ENCODE assay signal across 8 cellular contexts in genomic region chr7:135210818-135211178, GRCh38. TPM values are rescaled to one million over a fixed set of nuclear protein-coding genes. Genes with fewer than 3 reads are reported as not detected.
DNase-seq lines count a peak whose midpoint lies in the region; ATAC-seq, FAIRE-seq and TF ChIP-seq lines count a peak whose summit lies in the region.

No MANE protein-coding gene starts in this region.

- peaks cover 13 to 46% (median 30%) of the 10 kb centered on the region in 4 donors for H3K4me1 Mint-ChIP-seq in CD4-positive, alpha-beta memory T cell
- peaks cover 17 to 35% of the 10 kb centered on the region in 2 donors for H3K4me1 Mint-ChIP-seq in natural killer cell

- H3K9me1 ChIP-seq in endothelial cell of umbilical vein (replicated peaks; ENCODE audit: control insufficient read depth, extremely low read depth, insufficient read depth, low read length): no peaks in the 10 kb centered on the region

- peak overlapping the region; percentile 88 for H3K9ac ChIP-seq in SK-N-MC (ENCODE audit: insufficient read length)
- H3K9ac ChIP-seq in endothelial cell of umbilical vein (replicated peaks; ENCODE audit: extremely low read depth, insufficient read depth, low read length): peak overlapping the region; percentile 89

- H3K4me1 ChIP-seq in CD4-positive, alpha-beta memory T cell (ENCODE audit: insufficient read depth, low read length): peaks cover 27% of the 10 kb centered on the region
- peaks cover 7% of the 10 kb centered on the region for H3K4me1 ChIP-seq in HEK293 (ENCODE audit: control insufficient read depth, insufficient read depth, low read length)
- H3K4me1 ChIP-seq in endothelial cell of umbilical vein (ENCODE audit: control insufficient read depth, extremely low read depth, insufficient read depth, low read length): peaks cover 8% of the 10 kb centered on the region

- H3K27ac Mint-ChIP-seq in CD4-positive, alpha-beta memory T cell: peak overlapping the region; percentile 92 to 99 (median 99)
- peak overlapping the region; percentile 91 to 95 for H3K27ac Mint-ChIP-seq in natural killer cell

- BruUV-seq in endothelial cell of umbilical vein (replicated peaks; lab: Mats Ljungman, UMichigan): no TSS peak

- DNase-seq in CD4-positive, alpha-beta memory T cell: no peak
- DNase-seq in SK-N-MC (ENCODE audit: low read depth, low spot score): no peak
- DNase-seq in endothelial cell of umbilical vein (ENCODE audit: low read depth, low spot score): peak; percentile 41
- DNase-seq in natural killer cell: no peak
- no peak for DNase-seq in NCI-H1930 (lab: John Stamatoyannopoulos, UW)
- no peak for DNase-seq in 8988T

- H4K20me1 ChIP-seq in endothelial cell of umbilical vein (replicated peaks; ENCODE audit: control insufficient read depth, extremely low read depth, insufficient read depth, low read length): no peaks in the 10 kb centered on the region

- peak overlapping the region; percentile 100 for H2AFZ ChIP-seq in endothelial cell of umbilical vein (ENCODE audit: low read depth, low read length)

- TF ChIP-seq CTCF in HEK293 (tag by site-specific recombination; IDR thresholded peaks at IDR 0.05) (no peak), endothelial cell of umbilical vein (IDR thresholded peaks at IDR 0.05; ENCODE audit: extremely low read depth in 1 of 2, insufficient read depth in 1 of 2, low read depth in 1 of 2, low read length in 2 of 2) (no peak), natural killer cell (IDR thresholded peaks at IDR 0.05) (no peak)

- H3K9me3 ChIP-seq in CD4-positive, alpha-beta memory T cell (ENCODE audit: control insufficient read depth in 1 of 2, low read length in 2 of 2): no peaks in the 10 kb centered on the region
- H3K9me3 ChIP-seq in HEK293 (ENCODE audit: control insufficient read depth, insufficient read depth, low read depth, low read length) (no peaks in the 10 kb centered on the region), SK-N-MC (ENCODE audit: low read depth, low read length) (no peaks in the 10 kb centered on the region), endothelial cell of umbilical vein (replicated peaks; ENCODE audit: control insufficient read depth, insufficient read depth, low read length) (no peaks in the 10 kb centered on the region)

- H3K36me3 ChIP-seq in CD4-positive, alpha-beta memory T cell (ENCODE audit: insufficient read depth, low read length): no peaks in the 10 kb centered on the region
- H3K36me3 ChIP-seq in HEK293 (ENCODE audit: control insufficient read depth in 2 of 2, insufficient read depth in 1 of 2, low read length in 2 of 2): peaks cover 0 to 14% of the 10 kb centered on the region in 2 experiments; a peak in 1 of 3 replicates
- H3K36me3 ChIP-seq in SK-N-MC (ENCODE audit: insufficient read depth, low read length): no peaks in the 10 kb centered on the region
- no peaks in the 10 kb centered on the region for H3K36me3 ChIP-seq in endothelial cell of umbilical vein (ENCODE audit: control insufficient read depth in 2 of 2, extremely low read depth in 1 of 2, insufficient read depth in 2 of 2, low read length in 2 of 2)

- intact Hi-C loops in CD4-positive, alpha-beta memory T cell (cut with micrococcal nuclease): loop anchor here (1.0 to 2.0 kb wide), 11 partner anchors 40 to 772 kb away; partner anchors contain the start of genes AGBL3, AKR1B1, BPGM and CNOT4
- intact Hi-C loops in endothelial cell of umbilical vein (cut with micrococcal nuclease) (loop anchor here (1.0 to 5.0 kb wide), 5 partner anchors 40 to 347 kb away; partner anchors contain the start of genes AGBL3, CNOT4, CYREN and NUP205), natural killer cell (cut with micrococcal nuclease) (loop anchor here (2.0 to 5.0 kb wide), 3 partner anchors 38 to 297 kb away; partner anchors contain the start of gene CYREN)

- peak overlapping the region; percentile 85 for H3K27ac ChIP-seq in CD4-positive, alpha-beta memory T cell (ENCODE audit: low read depth, low read length)
- H3K27ac ChIP-seq in HEK293 (ENCODE audit: extremely low read depth, low read depth, low read length): no peak overlapping the region
- no peak overlapping the region for H3K27ac ChIP-seq in SK-N-MC
- H3K27ac ChIP-seq in endothelial cell of umbilical vein (ENCODE audit: insufficient read depth, low read depth, low read length): peak overlapping the region; percentile 69

- H3K27me3 Mint-ChIP-seq in CD4-positive, alpha-beta memory T cell: no peaks in the 10 kb centered on the region
- H3K27me3 Mint-ChIP-seq in natural killer cell (ENCODE audit: low read depth in 2 of 2): peaks cover 0 to 3% of the 10 kb centered on the region in 2 donors

- H3K9me3 Mint-ChIP-seq in CD4-positive, alpha-beta memory T cell: no peaks in the 10 kb centered on the region
- no peaks in the 10 kb centered on the region for H3K9me3 Mint-ChIP-seq in natural killer cell

- peak overlapping the region; percentile 59 to 71 for H3K4me3 ChIP-seq in CD4-positive, alpha-beta memory T cell (ENCODE audit: low read length in 2 of 2)
- H3K4me3 ChIP-seq in HEK293 (ENCODE audit: low read depth, low read length) (peak overlapping the region; percentile 84), SK-N-MC (peak overlapping the region; percentile 88), endothelial cell of umbilical vein (replicated peaks in 1 of 3; ENCODE audit: insufficient read depth in 1 of 3, low read depth in 1 of 3, low read length in 3 of 3) (peak overlapping the region; percentile 68 to 87 (median 86))

- no peak for FAIRE-seq in endothelial cell of umbilical vein (lab: Jason Lieb, UNC)

- dilution Hi-C loops in endothelial cell of umbilical vein (cut with MboI; ENCODE audit: extremely low pct_ligation_motif_present, low sequenced_read_pairs): no loop called here

- POLR2A ChIA-PET in CD4-positive, alpha-beta memory T cell (lab: Charles Lee; ENCODE audit: partially characterized antibody): interaction anchor here (0.6 to 3.6 kb wide), 9 partner anchors 13 to 896 kb away, joined by 3 to 40 read pairs (median 5); partner anchors contain the start of genes AGBL3, CYREN, NUP205 and SLC35B4
- POLR2A ChIA-PET in HEK293 (lab: Yijun Ruan, JAX) (interaction anchor here (1.4 to 1.5 kb wide), 2 partner anchors 9 to 10 kb away, joined by 3 to 4 read pairs; no protein-coding TSS in a partner anchor), endothelial cell of umbilical vein (lab: Charles Lee) (no interaction called here)

- CTCF ChIA-PET in CD4-positive, alpha-beta memory T cell (lab: Charles Lee; ENCODE audit: partially characterized antibody): interaction anchor here (0.9 to 3.1 kb wide), 6 partner anchors 8 to 565 kb away, joined by 3 to 12 read pairs (median 4); partner anchors contain the start of genes AGBL3 and TMEM140
- CTCF ChIA-PET in HEK293 (lab: Yijun Ruan, JAX): interaction anchor here (0.6 kb wide), 1 partner anchor 451 kb away, joined by 3 read pairs; no protein-coding TSS in a partner anchor
- CTCF ChIA-PET in endothelial cell of umbilical vein (lab: Charles Lee): interaction anchor here (1.0 to 2.8 kb wide), 5 partner anchors 9 to 63 kb away, joined by 3 to 8 read pairs (median 4); partner anchors contain the start of gene CYREN

- peak overlapping the region; percentile 96 to 99 (median 98) for H3K4me3 Mint-ChIP-seq in CD4-positive, alpha-beta memory T cell
- peak overlapping the region; percentile 99 for H3K4me3 Mint-ChIP-seq in natural killer cell

- H3K4me2 ChIP-seq in endothelial cell of umbilical vein (ENCODE audit: insufficient read depth, low read length): peak overlapping the region; percentile 77

- no peaks in the 10 kb centered on the region for H3K27me3 ChIP-seq in CD4-positive, alpha-beta memory T cell (ENCODE audit: insufficient read depth, low read length)
- no peaks in the 10 kb centered on the region for H3K27me3 ChIP-seq in endothelial cell of umbilical vein (ENCODE audit: control insufficient read depth in 2 of 2, insufficient read depth in 2 of 2, low read length in 2 of 2)

- TF ChIP-seq POLR2A in endothelial cell of umbilical vein (IDR thresholded peaks at IDR 0.05; ENCODE audit: low read depth, low read length): no peak

- H3K36me3 Mint-ChIP-seq in CD4-positive, alpha-beta memory T cell: peaks cover 15 to 21% of the 10 kb centered on the region in 2 donors
- H3K36me3 Mint-ChIP-seq in natural killer cell: no peaks in the 10 kb centered on the region

- H3K79me2 ChIP-seq in endothelial cell of umbilical vein (ENCODE audit: control insufficient read depth, insufficient read depth, low read length): no peaks in the 10 kb centered on the region

- ATAC-seq in natural killer cell (no peak), GM19351 (IDR thresholded peaks at IDR 0.05; ENCODE audit: unreplicated experiment) (no peak)

RNA-seq across cellular contexts. Expression of gene WDR91, which starts 0.5 kb away (rescaled TPM):
- total RNA-seq in CD4-positive, alpha-beta memory T cell: 10 to 100 TPM; 29.1 to 29.4 TPM
- polyA plus RNA-seq in CD4-positive, alpha-beta memory T cell: 1 to 10 TPM; 2.3 to 8.9 TPM
- 7.0 and 9.8 TPM in 2 replicates for total RNA-seq in endothelial cell of umbilical vein
- 6.7 and 9.5 TPM in 2 replicates for polyA plus RNA-seq in endothelial cell of umbilical vein
- polyA plus RNA-seq in endothelial cell of umbilical vein (2011; cell fraction: cytosol; rRNA removed): 4.5 and 4.7 TPM in 2 replicates
- 26.5 and 30.7 TPM in 2 replicates for polyA plus RNA-seq in endothelial cell of umbilical vein (2011; cell fraction: nucleus; rRNA removed)
- 4.0 and 5.1 TPM in 2 replicates for polyA plus RNA-seq in endothelial cell of umbilical vein (2012)
- 10.9 and 12.0 TPM in 2 replicates for polyA minus RNA-seq in endothelial cell of umbilical vein
- 1.7 TPM for polyA minus RNA-seq in endothelial cell of umbilical vein (2011; cell fraction: cytosol; rRNA and poly(A)+ RNA removed)
- polyA minus RNA-seq in endothelial cell of umbilical vein (2011; cell fraction: nucleus; rRNA and poly(A)+ RNA removed): 10.6 and 12.8 TPM in 2 replicates
- 10 to 100 TPM; 28.7 to 42.0 (median 39.2) TPM for total RNA-seq in natural killer cell

RNA-seq across cellular contexts. Expression of gene STRA8, which starts 22.8 kb away (rescaled TPM):
- total RNA-seq in CD4-positive, alpha-beta memory T cell: not detected
- not detected for polyA plus RNA-seq in CD4-positive, alpha-beta memory T cell
- total RNA-seq in endothelial cell of umbilical vein: not detected in 2 replicates
- not detected in 2 replicates for polyA plus RNA-seq in endothelial cell of umbilical vein
- polyA plus RNA-seq in endothelial cell of umbilical vein (2011; cell fraction: cytosol; rRNA removed): not detected in 2 replicates
- not detected in 2 replicates for polyA plus RNA-seq in endothelial cell of umbilical vein (2011; cell fraction: nucleus; rRNA removed)
- polyA plus RNA-seq in endothelial cell of umbilical vein (2012): not detected in 2 replicates
- not detected in 2 replicates for polyA minus RNA-seq in endothelial cell of umbilical vein
- polyA minus RNA-seq in endothelial cell of umbilical vein (2011; cell fraction: cytosol; rRNA and poly(A)+ RNA removed): not detected
- polyA minus RNA-seq in endothelial cell of umbilical vein (2011; cell fraction: nucleus; rRNA and poly(A)+ RNA removed): not detected in 2 replicates
- total RNA-seq in natural killer cell: not detected

RNA-seq across cellular contexts. Expression of gene CYREN, which starts 40.3 kb away (rescaled TPM):
- 10 to 100 TPM; 45.3 to 46.5 TPM for total RNA-seq in CD4-positive, alpha-beta memory T cell
- polyA plus RNA-seq in CD4-positive, alpha-beta memory T cell: 10 to 100 TPM; 35.2 to 52.9 TPM
- total RNA-seq in endothelial cell of umbilical vein: 26.8 and 30.8 TPM in 2 replicates
- 16.9 and 19.1 TPM in 2 replicates for polyA plus RNA-seq in endothelial cell of umbilical vein
- 22.3 and 22.5 TPM in 2 replicates for polyA plus RNA-seq in endothelial cell of umbilical vein (2011; cell fraction: cytosol; rRNA removed)
- polyA plus RNA-seq in endothelial cell of umbilical vein (2011; cell fraction: nucleus; rRNA removed): 18.3 and 20.0 TPM in 2 replicates
- polyA plus RNA-seq in endothelial cell of umbilical vein (2012): 17.0 and 19.4 TPM in 2 replicates
- 23.5 and 25.7 TPM in 2 replicates for polyA minus RNA-seq in endothelial cell of umbilical vein
- polyA minus RNA-seq in endothelial cell of umbilical vein (2011; cell fraction: cytosol; rRNA and poly(A)+ RNA removed): 22.8 TPM
- 16.6 and 21.7 TPM in 2 replicates for polyA minus RNA-seq in endothelial cell of umbilical vein (2011; cell fraction: nucleus; rRNA and poly(A)+ RNA removed)
- 10 to 100 TPM; 26.1 to 33.9 (median 33.8) TPM for total RNA-seq in natural killer cell

Comparison
In these comparisons a context has a peak if more than half of its experiments do, and no peak if none do; other contexts are left out.
1. H3K27ac ChIP-seq: peak in CD4-positive, alpha-beta memory T cell (single experiment) and endothelial cell of umbilical vein (single experiment); none in HEK293 (single experiment) and SK-N-MC (single experiment).
2. Peak in every context shown above with its lines, with median percentiles within 50 percentile points of each other: H3K4me3 ChIP-seq.